Comparison of ENCODE assay signal across 9 cellular contexts in the genomic region with DNA sequence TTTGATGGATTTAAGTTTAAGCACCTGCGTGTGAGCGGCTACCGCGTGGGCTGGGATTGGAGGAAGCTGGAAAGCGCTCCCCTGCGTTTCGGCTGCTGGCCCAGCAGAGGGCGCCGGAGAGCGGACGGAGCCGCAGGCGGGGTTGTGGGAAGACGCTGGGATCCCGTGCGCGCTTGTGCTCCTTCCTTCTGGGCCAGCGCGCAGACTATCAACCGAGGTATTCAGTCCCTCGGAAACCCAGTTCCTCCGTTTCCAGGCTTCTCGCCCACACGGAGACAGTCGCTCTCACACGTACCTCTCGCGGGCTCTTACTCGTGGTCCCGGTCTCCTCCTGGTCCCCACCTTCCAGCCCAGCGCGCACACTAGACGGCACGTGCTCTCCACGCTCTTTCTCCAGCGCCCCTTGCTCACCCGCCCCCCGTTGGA. TPM values are rescaled to one million over a fixed set of nuclear protein-coding genes. Genes with fewer than 3 reads are reported as not detected.
DNase-seq lines count a peak whose midpoint lies in the region; ATAC-seq, FAIRE-seq and TF ChIP-seq lines count a peak whose summit lies in the region.
"Had no signal": no experiment of that assay in that cellular context is flagged by ENCODE, and none has a peak within 500 bp of the region (broad histone marks: within the 10 kb centered on the region; RNA-seq: fewer than 3 reads in every experiment).

No MANE protein-coding gene starts in this region.

- H3K9ac ChIP-seq in GM12878 (ENCODE audit: control insufficient read depth, insufficient read depth, low read length): no peak overlapping the region

- 42% methylated on average over 35 of the region's 38 CpGs for WGBS in GM12878 (ENCODE audit: insufficient coverage, insufficient replicate concordance, low lambda C conversion rate, missing lambda C conversion rate)

- peaks cover 4 to 6% (median 4%) of the 10 kb centered on the region in 3 donors for H3K4me1 Mint-ChIP-seq in CD8-positive, alpha-beta memory T cell

- POLR2A ChIA-PET in CD8-positive, alpha-beta memory T cell (lab: Charles Lee): no interaction called here
- POLR2A ChIA-PET in GM12878 (lab: Charles Lee): interaction anchor here (0.5 kb wide), 1 partner anchor 32 kb away, joined by 5 read pairs; no protein-coding TSS in a partner anchor

- peaks cover 0 to 20% (median 1%) of the 10 kb centered on the region in 3 donors for H3K36me3 Mint-ChIP-seq in CD8-positive, alpha-beta memory T cell

- H3K27me3 ChIP-seq in CD8-positive, alpha-beta memory T cell (ENCODE audit: insufficient read depth, low read length, poor library complexity, severe bottlenecking): no peaks in the 10 kb centered on the region
- H3K27me3 ChIP-seq in GM12878 (replicated peaks in 1 of 2; ENCODE audit: control insufficient read depth in 2 of 2, insufficient read depth in 2 of 2, low read length in 1 of 2) (no peaks in the 10 kb centered on the region), kidney epithelial cell (ENCODE audit: control insufficient read depth, insufficient read depth, low read length) (no peaks in the 10 kb centered on the region)

- H3K4me3 ChIP-seq in CD8-positive, alpha-beta memory T cell (ENCODE audit: low read length): no peak overlapping the region
- H3K4me3 ChIP-seq in GM12878: no peak overlapping the region
- no peak overlapping the region for H3K4me3 ChIP-seq in kidney epithelial cell (ENCODE audit: low read depth, low read length)

- H3K4me2 ChIP-seq in GM12878 (ENCODE audit: control insufficient read depth, insufficient read depth): no peak overlapping the region

- in situ Hi-C loops in GM12878 (cut with MboI): no loop called here

- no peak for FAIRE-seq in GM12878 (lab: Jason Lieb, UNC)
- FAIRE-seq: endometrium had no signal

- no peaks in the 10 kb centered on the region for H4K20me1 ChIP-seq in GM12878 (ENCODE audit: control insufficient read depth, insufficient read depth)

- no peaks in the 10 kb centered on the region for H3K79me2 ChIP-seq in GM12878 (ENCODE audit: control insufficient read depth, insufficient read depth, low read length)

- H2AFZ ChIP-seq in GM12878 (ENCODE audit: control insufficient read depth, low read depth, low read length): no peak overlapping the region

- SMC1A ChIA-PET in GM12878 (lab: Charles Lee; ENCODE audit: uncharacterized antibody, unreplicated experiment): no interaction called here

- peak overlapping the region in 1 of 8 donors; percentile 51 for H3K27ac Mint-ChIP-seq in CD8-positive, alpha-beta memory T cell

- H3K27me3 Mint-ChIP-seq in CD8-positive, alpha-beta memory T cell: no peaks in the 10 kb centered on the region

- no peak for TF ChIP-seq POLR2A in GM12878 (IDR thresholded peaks at IDR 0.05; ENCODE audit: low read depth, low read length)

- H3K27ac ChIP-seq in CD8-positive, alpha-beta memory T cell (ENCODE audit: low read depth, low read length): no peak overlapping the region
- H3K27ac ChIP-seq in GM12878 (ENCODE audit: control insufficient read depth, insufficient read depth): no peak overlapping the region

- 0 out of 2 replicates have a peak, but pooled peaks have one; percentile 4 for TF ChIP-seq RAD21 in GM12878 (IDR thresholded peaks at IDR 0.05; ENCODE audit: insufficient read depth, low read depth, low read length)

- CTCF ChIA-PET in CD8-positive, alpha-beta memory T cell (lab: Charles Lee): interaction anchor here (1.0 kb wide), 1 partner anchor 1152 kb away, joined by 3 read pairs; no protein-coding TSS in a partner anchor
- CTCF ChIA-PET in GM12878 (lab: Yijun Ruan, JAX): interaction anchor here (1.2 to 1.3 kb wide), 2 partner anchors 10 to 70 kb away, joined by 3 to 5 read pairs; no protein-coding TSS in a partner anchor

- peaks cover 5% of the 10 kb centered on the region for H3K36me3 ChIP-seq in CD8-positive, alpha-beta memory T cell (ENCODE audit: insufficient read depth, low read length)
- H3K36me3 ChIP-seq in GM12878 (ENCODE audit: control insufficient read depth in 2 of 2, insufficient read depth in 2 of 2, low read length in 1 of 2) (peaks cover 2 to 3% of the 10 kb centered on the region in 2 experiments; a peak in 2 of 4 replicates), kidney epithelial cell (ENCODE audit: control insufficient read depth, insufficient read depth, low read length) (no peaks in the 10 kb centered on the region)

- H3K9me3 Mint-ChIP-seq in CD8-positive, alpha-beta memory T cell: no peaks in the 10 kb centered on the region

- no peak for TF ChIP-seq EP300 in GM12878 (IDR thresholded peaks at IDR 0.05; ENCODE audit: borderline replicate concordance in 1 of 2, control insufficient read depth in 1 of 2, low read depth in 2 of 2, low read length in 2 of 2)

- no peaks in the 10 kb centered on the region for H3K9me3 ChIP-seq in CD8-positive, alpha-beta memory T cell (ENCODE audit: low read length)
- H3K9me3 ChIP-seq in GM12878 (replicated peaks; ENCODE audit: control insufficient read depth, insufficient read depth, low read length): no peaks in the 10 kb centered on the region

- RAD21 ChIA-PET in GM12878 (lab: Charles Lee; ENCODE audit: unreplicated experiment): no interaction called here

- intact Hi-C loops in GM12878 (cut with micrococcal nuclease; ENCODE audit: unreplicated experiment): no loop called here

- no peak overlapping the region for H3K4me3 Mint-ChIP-seq in CD8-positive, alpha-beta memory T cell

- H3K4me1 ChIP-seq in CD8-positive, alpha-beta memory T cell (ENCODE audit: insufficient read depth, low read length): no peaks in the 10 kb centered on the region
- no peaks in the 10 kb centered on the region for H3K4me1 ChIP-seq in GM12878 (ENCODE audit: control insufficient read depth, insufficient read depth, low read length)

- DNase-seq in CD8-positive, alpha-beta memory T cell: peak in 4 of 5 donors; percentile 9 to 52 (median 14)
- DNase-seq in RPMI7951 (ENCODE audit: low read depth) (peak; percentile 34), GM12878 (ENCODE audit: low read depth, low spot score) (no peak), kidney epithelial cell (ENCODE audit: low read depth) (no peak)
- DNase-seq in stimulated activated CD4-positive, alpha-beta T cell treated with anti-CD3 and anti-CD28 coated beads, TNF-alpha, amount 100 ng/mL, for 24 hours (ENCODE audit: low read depth in 3 of 3): peak; percentile 28 to 53 (median 31)
- DNase-seq in NK-92 treated with Interleukin-12 subunit alpha and Interleukin-12 subunit beta, amount 100 ng/mL, for 24 hours (lab: John Stamatoyannopoulos, UW): no peak

- TF ChIP-seq CTCF in GM12878 (IDR thresholded peaks at IDR 0.05 in 2 of 3, conservative IDR thresholded peaks at IDR 0.05 in 1 of 3; ENCODE audit: control insufficient read depth in 2 of 3, extremely low read depth in 1 of 3, insufficient read depth in 1 of 3, low read depth in 3 of 3, low read length in 3 of 3) (peak; percentile 40 to 59 (median 59); a peak in 5 of 6 replicates), kidney epithelial cell (IDR thresholded peaks at IDR 0.05; ENCODE audit: insufficient read depth, low read length, poor library complexity, severe bottlenecking) (peak; percentile 76)

- ATAC-seq in GM12878: no peak
- ATAC-seq in HG03354 (IDR thresholded peaks at IDR 0.05; ENCODE audit: poor library complexity, severe bottlenecking, unreplicated experiment): no peak
- ATAC-seq in GM21529 (IDR thresholded peaks at IDR 0.05; ENCODE audit: unreplicated experiment): no peak

- BruUV-seq in GM12878 (replicated peaks; lab: Mats Ljungman, UMichigan): no TSS peak

RNA-seq across cellular contexts. Expression of a gene that starts 28.8 kb away (rescaled TPM):
- 10 to 100 TPM; 39.0 to 40.2 TPM for total RNA-seq in CD8-positive, alpha-beta memory T cell
- polyA plus RNA-seq in CD8-positive, alpha-beta memory T cell: 20.2 TPM
- total RNA-seq in RPMI7951 (2014; rRNA removed; shearing (Covaris generic)): 26.0 and 46.4 TPM in 2 replicates
- total RNA-seq in GM12878 (2013; cell fraction: nucleolus; rRNA removed): 21.7 and 25.6 TPM in 2 replicates
- total RNA-seq in GM12878 (2014; rRNA removed) (7.7 and 12.0 TPM in 2 replicates), GM12878 (2014; rRNA removed; fragmentation: Illumina TruSeq; extraction: Trizol) (4.7 and 6.2 TPM in 2 replicates), GM12878 (2021) (79.8 and 88.5 TPM in 2 replicates), kidney epithelial cell (155 and 186 TPM in 2 replicates)
- 7.1 TPM for polyA plus RNA-seq in GM12878 (2011; ENCODE audit: low read depth)
- polyA plus RNA-seq in GM12878 (2011; rRNA removed) (3.4 and 9.3 TPM in 2 replicates), GM12878 (2014; fragmentation: Illumina TruSeq; extraction: Trizol) (2.0 and 6.8 TPM in 2 replicates), GM12878 (2014; fragmentation: Nextera tagmentation; extraction: Ambion mirVana) (under 1 TPM; 0.11 to 0.16 TPM), GM12878 (2014; rRNA removed) (36.9 and 47.0 TPM in 2 replicates), GM12878 (2016; fragmentation: Nextera tagmentation; extraction: Ambion mirVana) (10 to 100 TPM; 21.8 to 22.1 TPM)
- polyA plus RNA-seq in GM12878 (2011; cell fraction: cytosol; rRNA removed): 18.3 and 23.2 TPM in 2 replicates
- polyA plus RNA-seq in GM12878 (2011; cell fraction: nucleus; rRNA removed): 35.8 and 58.4 TPM in 2 replicates
- 28.6 and 36.3 TPM in 2 replicates for polyA plus RNA-seq in GM12878 (2012)
- polyA minus RNA-seq in GM12878 (2011; rRNA and poly(A)+ RNA removed): 19.7 and 22.3 TPM in 2 replicates
- polyA minus RNA-seq in GM12878 (2011; cell fraction: cytosol; rRNA and poly(A)+ RNA removed): 18.9 and 25.0 TPM in 2 replicates
- polyA minus RNA-seq in GM12878 (2011; cell fraction: nucleus; rRNA and poly(A)+ RNA removed): 9.1 and 13.6 TPM in 2 replicates

RNA-seq across cellular contexts. Expression of a gene that starts 34.4 kb away (rescaled TPM):
- not detected for total RNA-seq in CD8-positive, alpha-beta memory T cell
- not detected for polyA plus RNA-seq in CD8-positive, alpha-beta memory T cell
- not detected in 2 replicates for total RNA-seq in RPMI7951 (2014; rRNA removed; shearing (Covaris generic))
- total RNA-seq in GM12878 (2013; cell fraction: nucleolus; rRNA removed): not detected in 2 replicates
- not detected in 2 replicates for total RNA-seq in GM12878 (2014; rRNA removed)
- not detected in 2 replicates for total RNA-seq in GM12878 (2014; rRNA removed; fragmentation: Illumina TruSeq; extraction: Trizol)
- not detected in 2 replicates for total RNA-seq in GM12878 (2021)
- polyA plus RNA-seq in GM12878 (2011; ENCODE audit: low read depth): not detected
- polyA plus RNA-seq in GM12878 (2011; rRNA removed): not detected in 2 replicates
- not detected in 2 replicates for polyA plus RNA-seq in GM12878 (2011; cell fraction: cytosol; rRNA removed)
- 0.03 TPM in 1 of 2 replicates, not detected in the other for polyA plus RNA-seq in GM12878 (2011; cell fraction: nucleus; rRNA removed)
- polyA plus RNA-seq in GM12878 (2012): not detected in 2 replicates
- not detected in 2 replicates for polyA plus RNA-seq in GM12878 (2014; fragmentation: Illumina TruSeq; extraction: Trizol)
- not detected for polyA plus RNA-seq in GM12878 (2014; fragmentation: Nextera tagmentation; extraction: Ambion mirVana)
- 0.01 TPM in 1 of 2 replicates, not detected in the other for polyA plus RNA-seq in GM12878 (2014; rRNA removed)
- not detected for polyA plus RNA-seq in GM12878 (2016; fragmentation: Nextera tagmentation; extraction: Ambion mirVana)
- polyA minus RNA-seq in GM12878 (2011; rRNA and poly(A)+ RNA removed): not detected in 2 replicates
- polyA minus RNA-seq in GM12878 (2011; cell fraction: cytosol; rRNA and poly(A)+ RNA removed): not detected in 2 replicates
- not detected in 2 replicates for polyA minus RNA-seq in GM12878 (2011; cell fraction: nucleus; rRNA and poly(A)+ RNA removed)
- not detected in 2 replicates for total RNA-seq in kidney epithelial cell

RNA-seq across cellular contexts. Expression of a gene that starts 49.0 kb away (rescaled TPM):
- 100 to 1,000 TPM; 374 to 386 TPM for total RNA-seq in CD8-positive, alpha-beta memory T cell
- 9.5 TPM for polyA plus RNA-seq in CD8-positive, alpha-beta memory T cell
- 80.3 and 108 TPM in 2 replicates for total RNA-seq in RPMI7951 (2014; rRNA removed; shearing (Covaris generic))
- 46.0 and 50.9 TPM in 2 replicates for total RNA-seq in GM12878 (2013; cell fraction: nucleolus; rRNA removed)
- 204 and 228 TPM in 2 replicates for total RNA-seq in GM12878 (2014; rRNA removed)
- 112 and 121 TPM in 2 replicates for total RNA-seq in GM12878 (2014; rRNA removed; fragmentation: Illumina TruSeq; extraction: Trizol)
- 308 and 338 TPM in 2 replicates for total RNA-seq in GM12878 (2021)
- polyA plus RNA-seq in GM12878 (2011; ENCODE audit: low read depth): 59.4 TPM
- 54.9 and 140 TPM in 2 replicates for polyA plus RNA-seq in GM12878 (2011; rRNA removed)
- polyA plus RNA-seq in GM12878 (2011; cell fraction: cytosol; rRNA removed): 239 and 270 TPM in 2 replicates
- polyA plus RNA-seq in GM12878 (2011; cell fraction: nucleus; rRNA removed): 425 and 604 TPM in 2 replicates
- polyA plus RNA-seq in GM12878 (2012): 148 and 173 TPM in 2 replicates
- 50.9 and 141 TPM in 2 replicates for polyA plus RNA-seq in GM12878 (2014; fragmentation: Illumina TruSeq; extraction: Trizol)
- 1 to 10 TPM; 3.0 to 8.3 TPM for polyA plus RNA-seq in GM12878 (2014; fragmentation: Nextera tagmentation; extraction: Ambion mirVana)
- polyA plus RNA-seq in GM12878 (2014; rRNA removed): 284 and 360 TPM in 2 replicates
- polyA plus RNA-seq in GM12878 (2016; fragmentation: Nextera tagmentation; extraction: Ambion mirVana): 10 to 100 TPM; 46.2 to 48.9 TPM
- polyA minus RNA-seq in GM12878 (2011; rRNA and poly(A)+ RNA removed): 61.6 and 111 TPM in 2 replicates
- polyA minus RNA-seq in GM12878 (2011; cell fraction: cytosol; rRNA and poly(A)+ RNA removed): 60.9 and 65.2 TPM in 2 replicates
- polyA minus RNA-seq in GM12878 (2011; cell fraction: nucleus; rRNA and poly(A)+ RNA removed): 63.1 and 102 TPM in 2 replicates
- 153 and 164 TPM in 2 replicates for total RNA-seq in kidney epithelial cell

RNA-seq across cellular contexts. Expression of a gene that starts 55.1 kb away (rescaled TPM):
- total RNA-seq in CD8-positive, alpha-beta memory T cell: not detected
- not detected for polyA plus RNA-seq in CD8-positive, alpha-beta memory T cell
- 0.24 TPM in 1 of 2 replicates, not detected in the other for total RNA-seq in RPMI7951 (2014; rRNA removed; shearing (Covaris generic))
- total RNA-seq in GM12878 (2013; cell fraction: nucleolus; rRNA removed): not detected in 2 replicates
- 0.22 TPM in 1 of 2 replicates, not detected in the other for total RNA-seq in GM12878 (2014; rRNA removed)
- not detected in 2 replicates for total RNA-seq in GM12878 (2014; rRNA removed; fragmentation: Illumina TruSeq; extraction: Trizol)
- not detected in 2 replicates for total RNA-seq in GM12878 (2021)
- not detected for polyA plus RNA-seq in GM12878 (2011; ENCODE audit: low read depth)
- 0.19 TPM in 1 of 2 replicates, not detected in the other for polyA plus RNA-seq in GM12878 (2011; rRNA removed)
- 0.12 TPM in 1 of 2 replicates, not detected in the other for polyA plus RNA-seq in GM12878 (2011; cell fraction: cytosol; rRNA removed)
- not detected in 2 replicates for polyA plus RNA-seq in GM12878 (2011; cell fraction: nucleus; rRNA removed)
- 0.15 TPM in 1 of 2 replicates, not detected in the other for polyA plus RNA-seq in GM12878 (2012)
- polyA plus RNA-seq in GM12878 (2014; fragmentation: Illumina TruSeq; extraction: Trizol): not detected in 2 replicates
- under 1 TPM in 1 of 2 experiments, not detected in 1; 0.18 TPM for polyA plus RNA-seq in GM12878 (2014; fragmentation: Nextera tagmentation; extraction: Ambion mirVana)
- not detected in 2 replicates for polyA plus RNA-seq in GM12878 (2014; rRNA removed)
- not detected for polyA plus RNA-seq in GM12878 (2016; fragmentation: Nextera tagmentation; extraction: Ambion mirVana)
- not detected in 2 replicates for polyA minus RNA-seq in GM12878 (2011; rRNA and poly(A)+ RNA removed)
- not detected in 2 replicates for polyA minus RNA-seq in GM12878 (2011; cell fraction: cytosol; rRNA and poly(A)+ RNA removed)
- not detected in 2 replicates for polyA minus RNA-seq in GM12878 (2011; cell fraction: nucleus; rRNA and poly(A)+ RNA removed)
- total RNA-seq in kidney epithelial cell: not detected in 2 replicates

RNA-seq across cellular contexts. Expression of a gene that starts 55.8 kb away (rescaled TPM):
- total RNA-seq in CD8-positive, alpha-beta memory T cell: 1 to 10 TPM; 2.0 to 2.2 TPM
- polyA plus RNA-seq in CD8-positive, alpha-beta memory T cell: 0.54 TPM
- 3.7 and 5.7 TPM in 2 replicates for total RNA-seq in RPMI7951 (2014; rRNA removed; shearing (Covaris generic))
- 8.3 and 8.6 TPM in 2 replicates for total RNA-seq in GM12878 (2013; cell fraction: nucleolus; rRNA removed)
- total RNA-seq in GM12878 (2014; rRNA removed) (19.2 and 22.5 TPM in 2 replicates), GM12878 (2014; rRNA removed; fragmentation: Illumina TruSeq; extraction: Trizol) (11.9 and 12.7 TPM in 2 replicates), GM12878 (2021) (33.1 and 34.2 TPM in 2 replicates), kidney epithelial cell (12.0 and 12.2 TPM in 2 replicates)
- polyA plus RNA-seq in GM12878 (2011; ENCODE audit: low read depth): 5.6 TPM
- polyA plus RNA-seq in GM12878 (2011; rRNA removed) (7.8 and 16.4 TPM in 2 replicates), GM12878 (2014; fragmentation: Illumina TruSeq; extraction: Trizol) (7.7 and 19.2 TPM in 2 replicates), GM12878 (2014; fragmentation: Nextera tagmentation; extraction: Ambion mirVana) (under 1 TPM; 0.04 to 0.14 TPM), GM12878 (2014; rRNA removed) (35.9 and 39.9 TPM in 2 replicates), GM12878 (2016; fragmentation: Nextera tagmentation; extraction: Ambion mirVana) (10 to 100 TPM; 20.4 to 25.7 TPM)
- polyA plus RNA-seq in GM12878 (2011; cell fraction: cytosol; rRNA removed): 17.5 and 27.2 TPM in 2 replicates
- 38.1 and 48.1 TPM in 2 replicates for polyA plus RNA-seq in GM12878 (2011; cell fraction: nucleus; rRNA removed)
- 27.7 and 32.6 TPM in 2 replicates for polyA plus RNA-seq in GM12878 (2012)
- 3.4 and 7.2 TPM in 2 replicates for polyA minus RNA-seq in GM12878 (2011; rRNA and poly(A)+ RNA removed)
- 5.5 and 7.0 TPM in 2 replicates for polyA minus RNA-seq in GM12878 (2011; cell fraction: cytosol; rRNA and poly(A)+ RNA removed)
- 6.4 and 14.4 TPM in 2 replicates for polyA minus RNA-seq in GM12878 (2011; cell fraction: nucleus; rRNA and poly(A)+ RNA removed)

Comparison
In these comparisons a context has a peak if more than half of its experiments do, and no peak if none do; other contexts are left out.
1. DNase-seq: peak in CD8-positive, alpha-beta memory T cell (4 of 5), RPMI7951 (single experiment) and stimulated activated CD4-positive, alpha-beta T cell treated with anti-CD3 and anti-CD28 coated beads, TNF-alpha, amount 100 ng/mL, for 24 hours (3 of 3); none in GM12878 (single experiment), kidney epithelial cell (single experiment) and NK-92 treated with Interleukin-12 subunit alpha and Interleukin-12 subunit beta, amount 100 ng/mL, for 24 hours (single experiment).